3 cellular contexts compared by ENCODE assay signal in genomic region chr11:21656065-21656464, GRCh38.
A peak's percentile ranks its signal among the peaks of the same experiment; 100 is the strongest.
TF ChIP-seq lines count a peak whose summit lies in the region.

No MANE protein-coding gene starts in this region.

TF ChIP-seq in HepG2, 621 proteins besides CTCF, POLR2A, EP300 and RAD21:
- TF ChIP-seq MAFF (IDR thresholded peaks at IDR 0.05; ENCODE audit: low read depth, low read length) (peak; percentile 66), RERE (CRISPR knock-in tag; IDR thresholded peaks at IDR 0.05; ENCODE audit: low read depth) (no peak), HDAC1 (CRISPR knock-in tag; IDR thresholded peaks at IDR 0.05) (no peak), ZNF747 (CRISPR knock-in tag; IDR thresholded peaks at IDR 0.05; ENCODE audit: borderline replicate concordance) (no peak), SOX6 (IDR thresholded peaks at IDR 0.05) (no peak), SOX6 (CRISPR knock-in tag; IDR thresholded peaks at IDR 0.05) (no peak), KAT2B (IDR thresholded peaks at IDR 0.05; ENCODE audit: borderline replicate concordance, low read depth, low read length) (no peak), ATF7 (IDR thresholded peaks at IDR 0.05) (no peak), ATF7 (CRISPR knock-in tag; IDR thresholded peaks at IDR 0.05) (no peak), ZNF292 (CRISPR knock-in tag; IDR thresholded peaks at IDR 0.05; ENCODE audit: borderline replicate concordance, low read depth) (no peak), ZFP41 (CRISPR knock-in tag; IDR thresholded peaks at IDR 0.05; ENCODE audit: borderline replicate concordance) (no peak), ZNF746 (CRISPR knock-in tag; IDR thresholded peaks at IDR 0.05) (no peak), MAFK (conservative IDR thresholded peaks at IDR 0.05 in 1 of 2, IDR thresholded peaks at IDR 0.05 in 1 of 2; ENCODE audit: low read length in 2 of 2) (peak; percentile 28 to 82; a peak in 3 of 4 replicates), ZC3H4 (CRISPR knock-in tag; IDR thresholded peaks at IDR 0.05; ENCODE audit: borderline replicate concordance) (no peak), FOSL2 (CRISPR knock-in tag; IDR thresholded peaks at IDR 0.05) (no peak)

TF ChIP-seq in IMR-90, 13 proteins besides CTCF, POLR2A, EP300 and RAD21:
- TF ChIP-seq SMC3 (IDR thresholded peaks at IDR 0.05; ENCODE audit: low read depth, low read length) (no peak), MAFK (IDR thresholded peaks at IDR 0.05; ENCODE audit: low read depth, low read length) (peak; percentile 65)
TF ChIP-seq in IMR-90: peak in this region for 1.

TF ChIP-seq in H1, 55 proteins besides CTCF, POLR2A, EP300 and RAD21:
- no peak for TF ChIP-seq SP2 (IDR thresholded peaks at IDR 0.05; ENCODE audit: low read length)
- no peak for TF ChIP-seq MAX (IDR thresholded peaks at IDR 0.05)
- TF ChIP-seq JUN (IDR thresholded peaks at IDR 0.05; ENCODE audit: low read depth, low read length), result no peak
- TF ChIP-seq YY1 (IDR thresholded peaks at IDR 0.05; ENCODE audit: low read depth, low read length), result no peak
- no peak for TF ChIP-seq USF2 (IDR thresholded peaks at IDR 0.05; ENCODE audit: low read length)
- peak; percentile 85 for TF ChIP-seq MAFK (IDR thresholded peaks at IDR 0.05; ENCODE audit: low read depth, low read length)
- TF ChIP-seq ASH2L (IDR thresholded peaks at IDR 0.05; ENCODE audit: low read length), result no peak
- TF ChIP-seq SRF (IDR thresholded peaks at IDR 0.05; ENCODE audit: low read depth, low read length), result no peak
- peak; percentile 52 for TF ChIP-seq BACH1 (IDR thresholded peaks at IDR 0.05; ENCODE audit: low read length)
- TF ChIP-seq CEBPB (IDR thresholded peaks at IDR 0.05; ENCODE audit: low read depth, low read length), result no peak
